8 cellular contexts compared by ENCODE assay signal in genomic region chr1:3650248-3651010, GRCh38. TPM values are rescaled to one million over a fixed set of nuclear protein-coding genes. Genes with fewer than 3 reads are reported as not detected.
DNase-seq lines count a peak whose midpoint lies in the region; TF ChIP-seq lines count a peak whose summit lies in the region.

No MANE protein-coding gene starts in this region.

- H3K27me3 ChIP-seq in H7 (ENCODE audit: control insufficient read depth, insufficient read depth, low read length) (peaks cover 49% of the 10 kb centered on the region), WERI-Rb-1 (ENCODE audit: insufficient read depth, low read depth, severe bottlenecking) (no peaks in the 10 kb centered on the region)

- peak overlapping the region; percentile 69 for H3K27ac Mint-ChIP-seq in glutamatergic neuron (ENCODE audit: unreplicated experiment)

- H3K4me3 ChIP-seq in H7 (ENCODE audit: insufficient read depth, low read depth, low read length) = peak overlapping the region; percentile 52
- H3K4me3 ChIP-seq in WERI-Rb-1 (ENCODE audit: low read depth, low read length) = peak overlapping the region; percentile 94; the same call in 1 of the 2 replicates

- peaks cover 4% of the 10 kb centered on the region for H3K9me3 Mint-ChIP-seq in glutamatergic neuron (ENCODE audit: unreplicated experiment)

- H3K27me3 Mint-ChIP-seq in glutamatergic neuron (ENCODE audit: unreplicated experiment) = peaks cover 9% of the 10 kb centered on the region

- H3K4me3 Mint-ChIP-seq in glutamatergic neuron (ENCODE audit: unreplicated experiment) = peak overlapping the region; percentile 76

- peaks cover 1% of the 10 kb centered on the region; the same call in 1 of the 2 replicates for H3K36me3 ChIP-seq in H7 (replicated peaks; ENCODE audit: control insufficient read depth, insufficient read depth, low read length)
- H3K36me3 ChIP-seq in WERI-Rb-1 = peaks cover 41% of the 10 kb centered on the region

- DNase-seq in H7 (peak; percentile 86), WERI-Rb-1 (no peak), glutamatergic neuron (peak; percentile 15), retina (peak; percentile 56), epidermal melanocyte (ENCODE audit: insufficient read length, low spot score) (no peak), SW480 (ENCODE audit: low spot score) (no peak), NCI-H82 treated with DMSO at 0.1 percent for 48 hours (lab: John Stamatoyannopoulos, UW; ENCODE audit: unreplicated experiment) (no peak), kidney tubule cell (ENCODE audit: low spot score) (no peak)

- no peaks in the 10 kb centered on the region for H3K36me3 Mint-ChIP-seq in glutamatergic neuron (ENCODE audit: unreplicated experiment)

- H3K9me3 ChIP-seq in WERI-Rb-1 (ENCODE audit: severe bottlenecking) = peaks cover 9% of the 10 kb centered on the region

- peaks cover 11% of the 10 kb centered on the region for H3K4me1 Mint-ChIP-seq in glutamatergic neuron (ENCODE audit: low read depth, unreplicated experiment)

- H3K27ac ChIP-seq in WERI-Rb-1 = no peak overlapping the region

- no peak for TF ChIP-seq CTCF in WERI-Rb-1 (IDR thresholded peaks at IDR 0.05; ENCODE audit: low read depth, low read length)
- no peak for TF ChIP-seq CTCF in glutamatergic neuron (IDR thresholded peaks at IDR 0.05; ENCODE audit: partially characterized antibody, unreplicated experiment)

RNA-seq across cellular contexts. Expression of gene WRAP73, which starts 0.5 kb away (rescaled TPM):
- 31.5 and 33.1 TPM in 2 replicates for total RNA-seq in H7 (2014; rRNA removed; shearing (Covaris generic))
- total RNA-seq in glutamatergic neuron (ENCODE audit: unreplicated experiment) = 47.7 TPM

RNA-seq across cellular contexts. Expression of gene TP73, which starts 1.9 kb away (rescaled TPM):
- 0.55 and 1.6 TPM in 2 replicates for total RNA-seq in H7 (2014; rRNA removed; shearing (Covaris generic))
- 13.0 TPM for total RNA-seq in glutamatergic neuron (ENCODE audit: unreplicated experiment)

RNA-seq across cellular contexts. Expression of gene TPRG1L, which starts 25.6 kb away (rescaled TPM):
- 19.6 and 22.0 TPM in 2 replicates for total RNA-seq in H7 (2014; rRNA removed; shearing (Covaris generic))
- total RNA-seq in glutamatergic neuron (ENCODE audit: unreplicated experiment) = 43.1 TPM

RNA-seq across cellular contexts. Expression of gene MEGF6, which starts 39.1 kb away (rescaled TPM):
- total RNA-seq in H7 (2014; rRNA removed; shearing (Covaris generic)) = 22.8 and 27.1 TPM in 2 replicates
- total RNA-seq in glutamatergic neuron (ENCODE audit: unreplicated experiment) = 64.7 TPM

Comparison
In these comparisons a context has a peak if more than half of its experiments do, and no peak if none do; other contexts are left out.
1. DNase-seq: peak in H7 (single experiment), glutamatergic neuron (single experiment) and retina (single experiment); none in WERI-Rb-1 (single experiment), epidermal melanocyte (single experiment), SW480 (single experiment), NCI-H82 treated with DMSO at 0.1 percent for 48 hours (single experiment) and kidney tubule cell (single experiment).